Comparison of ENCODE assay signal across 24 cellular contexts in the genomic region with DNA sequence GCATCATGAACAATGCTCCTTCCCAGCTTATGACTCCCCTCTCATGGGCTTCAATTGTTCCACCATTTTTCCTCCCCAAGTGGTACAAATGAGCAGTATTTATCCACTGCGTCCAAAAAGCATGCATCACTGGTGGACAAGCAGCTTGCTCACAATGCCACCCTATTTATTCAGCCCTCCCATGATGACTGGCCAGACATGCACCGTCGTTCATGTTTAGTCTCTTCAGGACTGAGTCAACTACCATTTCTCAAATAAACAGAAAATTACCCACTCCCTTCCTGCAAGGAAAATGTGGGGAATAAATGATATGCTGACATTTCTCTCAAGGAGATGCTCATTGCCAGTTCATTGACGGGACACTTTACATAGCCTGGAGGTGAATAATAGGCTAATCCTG.
"Had no signal": no experiment of that assay in that cellular context is flagged by ENCODE, and none has a peak within 500 bp of the region (broad histone marks: within the 10 kb centered on the region; RNA-seq: fewer than 3 reads in every experiment).

No MANE protein-coding gene starts in this region.

- H3K27me3 ChIP-seq: gastrocnemius medialis, left lung, ovary, sigmoid colon, spleen, suprapubic skin, transverse colon, vagina had no signal

- H3K27me3 Mint-ChIP-seq: naive thymus-derived CD8-positive, alpha-beta T cell; stimulated activated naive CD8-positive, alpha-beta T cell treated with anti-CD3 and anti-CD28 coated beads, Interleukin-15, amount 100 ng/mL, for 72 hours had no signal

- DNase-seq: dorsolateral prefrontal cortex; effector CD4-positive, alpha-beta T cell; foreskin fibroblast; gastrocnemius medialis; head of caudate nucleus; left cardiac atrium; left lung; mesendoderm; midbrain; naive thymus-derived CD8-positive, alpha-beta T cell; nephron progenitor cell; nucleus accumbens; ovary; posterior cingulate gyrus; psoas muscle; right cardiac atrium; sigmoid colon; spleen; stimulated activated naive CD4-positive, alpha-beta T cell; stimulated activated naive CD8-positive, alpha-beta T cell treated with anti-CD3 and anti-CD28 coated beads, Interleukin-15, amount 100 ng/mL, for 72 hours; transverse colon had no signal

- H3K4me1 ChIP-seq: gastrocnemius medialis, left lung, psoas muscle, sigmoid colon, spleen, suprapubic skin, transverse colon, vagina had no signal

- H3K4me1 Mint-ChIP-seq: naive thymus-derived CD8-positive, alpha-beta T cell; stimulated activated naive CD8-positive, alpha-beta T cell treated with anti-CD3 and anti-CD28 coated beads, Interleukin-15, amount 100 ng/mL, for 72 hours had no signal

- H3K36me3 ChIP-seq: gastrocnemius medialis, left lung, ovary, sigmoid colon, spleen, suprapubic skin, transverse colon, vagina had no signal

- ATAC-seq: gastrocnemius medialis; left cardiac atrium; left lung; naive thymus-derived CD8-positive, alpha-beta T cell; psoas muscle; right cardiac atrium; stimulated activated naive CD8-positive, alpha-beta T cell treated with anti-CD3 and anti-CD28 coated beads, Interleukin-15, amount 100 ng/mL, for 72 hours had no signal

- H3K27ac Mint-ChIP-seq: naive thymus-derived CD8-positive, alpha-beta T cell; nephron progenitor cell; stimulated activated naive CD8-positive, alpha-beta T cell treated with anti-CD3 and anti-CD28 coated beads, Interleukin-15, amount 100 ng/mL, for 72 hours had no signal

- H3K9me3 ChIP-seq: gastrocnemius medialis, ovary, sigmoid colon, transverse colon, vagina had no signal

- H3K27ac ChIP-seq: dorsolateral prefrontal cortex, gastrocnemius medialis, left lung, ovary, psoas muscle, sigmoid colon, skin epidermis, spleen, suprapubic skin, transverse colon, vagina had no signal

- H3K4me3 ChIP-seq: dorsolateral prefrontal cortex, gastrocnemius medialis, left lung, ovary, psoas muscle, sigmoid colon, skin epidermis, spleen, suprapubic skin, transverse colon, vagina had no signal

- H3K36me3 Mint-ChIP-seq: naive thymus-derived CD8-positive, alpha-beta T cell had no signal

- H3K4me3 Mint-ChIP-seq: naive thymus-derived CD8-positive, alpha-beta T cell; nephron progenitor cell; stimulated activated naive CD8-positive, alpha-beta T cell treated with anti-CD3 and anti-CD28 coated beads, Interleukin-15, amount 100 ng/mL, for 72 hours had no signal
